Comparison of ENCODE assay signal across 1 cellular context in genomic region chr10:14954001-14954770, GRCh38.
TF ChIP-seq lines count a peak whose summit lies in the region.

Gene DCLRE1C, minus strand, starts transcription at chr10:14954096. Its CDS starts 86 bp downstream, at chr10:14954010.

TF ChIP-seq in HepG2, 621 proteins besides CTCF, POLR2A, EP300 and RAD21 (continued from another document and continues in another):
- TF ChIP-seq GRHL1 (CRISPR knock-in tag; conservative IDR thresholded peaks at IDR 0.05) (peak; percentile 69; the same call in 1 of the 2 replicates), ZNF383 (CRISPR knock-in tag; IDR thresholded peaks at IDR 0.05; ENCODE audit: borderline replicate concordance) (no peak), ZNF776 (CRISPR knock-in tag; IDR thresholded peaks at IDR 0.05) (no peak), HNRNPL (IDR thresholded peaks at IDR 0.05; ENCODE audit: low read depth, low read length) (peak; percentile 69; the same call in 1 of the 2 replicates), KLF9 (CRISPR knock-in tag; IDR thresholded peaks at IDR 0.05; ENCODE audit: low read depth) (peak; percentile 74; the same call in 1 of the 2 replicates), TERF1 (CRISPR knock-in tag; IDR thresholded peaks at IDR 0.05) (peak; percentile 97), REXO4 (CRISPR knock-in tag; IDR thresholded peaks at IDR 0.05; ENCODE audit: borderline replicate concordance) (peak; percentile 99), ZBTB2 (CRISPR knock-in tag; IDR thresholded peaks at IDR 0.05; ENCODE audit: low read depth) (peak; percentile 90; the same call in 1 of the 2 replicates), TGIF2 (CRISPR knock-in tag; IDR thresholded peaks at IDR 0.05) (peak; percentile 85; the same call in 1 of the 2 replicates), XRCC5 (optimal IDR thresholded peaks at IDR 0.05; ENCODE audit: low read length) (peak; percentile 77), KDM3A (CRISPR knock-in tag; IDR thresholded peaks at IDR 0.05; ENCODE audit: low read depth) (no peak), ZUFSP (CRISPR knock-in tag; IDR thresholded peaks at IDR 0.05; ENCODE audit: borderline replicate concordance) (no peak), ZBTB43 (CRISPR knock-in tag; conservative IDR thresholded peaks at IDR 0.05) (0 out of 2 replicates have a peak, but pooled peaks have one; percentile 75), GABPA (IDR thresholded peaks at IDR 0.05; ENCODE audit: low read depth, low read length) (peak; percentile 69), GABPA (CRISPR knock-in tag; IDR thresholded peaks at IDR 0.05; ENCODE audit: low read depth) (peak; percentile 91), ZNF777 (CRISPR knock-in tag; IDR thresholded peaks at IDR 0.05) (peak; percentile 54; the same call in 1 of the 2 replicates), ZNF317 (CRISPR knock-in tag; IDR thresholded peaks at IDR 0.05) (peak; percentile 82; the same call in 1 of the 2 replicates), ETS1 (CRISPR knock-in tag; IDR thresholded peaks at IDR 0.05) (no peak), NCOA1 (CRISPR knock-in tag; IDR thresholded peaks at IDR 0.05) (no peak; the same call in 1 of the 2 replicates), ZSCAN22 (CRISPR knock-in tag; IDR thresholded peaks at IDR 0.05) (no peak; the same call in 1 of the 2 replicates), MNT (IDR thresholded peaks at IDR 0.05) (peak; percentile 49), SNAPC5 (CRISPR knock-in tag; IDR thresholded peaks at IDR 0.05; ENCODE audit: borderline replicate concordance) (peak; percentile 97), SRF (IDR thresholded peaks at IDR 0.05; ENCODE audit: low read depth, low read length) (no peak), KLF6 (CRISPR knock-in tag; IDR thresholded peaks at IDR 0.05) (peak; percentile 94), ZNF547 (CRISPR knock-in tag; IDR thresholded peaks at IDR 0.05) (peak; percentile 96; the same call in 1 of the 2 replicates), ZNF577 (CRISPR knock-in tag; IDR thresholded peaks at IDR 0.05; ENCODE audit: borderline replicate concordance, low read depth) (no peak), ZNF792 (CRISPR knock-in tag; IDR thresholded peaks at IDR 0.05) (peak; percentile 78; the same call in 1 of the 2 replicates), CREM (IDR thresholded peaks at IDR 0.05) (peak; percentile 61; the same call in 1 of the 2 replicates), CREM (CRISPR knock-in tag; IDR thresholded peaks at IDR 0.05) (no peak), CENPT (CRISPR knock-in tag; IDR thresholded peaks at IDR 0.05; ENCODE audit: low read depth) (peak; percentile 98), CREB1 (IDR thresholded peaks at IDR 0.05) (0 out of 2 replicates have a peak, but pooled peaks have one; percentile 34), CREB1 (CRISPR knock-in tag; IDR thresholded peaks at IDR 0.05) (peak; percentile 79), RXRB (CRISPR knock-in tag; IDR thresholded peaks at IDR 0.05; ENCODE audit: borderline replicate concordance) (peak; percentile 59), MAF1 (CRISPR knock-in tag; IDR thresholded peaks at IDR 0.05; ENCODE audit: borderline replicate concordance) (no peak), CENPBD1 (CRISPR knock-in tag; IDR thresholded peaks at IDR 0.05; ENCODE audit: borderline replicate concordance, low read depth) (no peak), ZBTB49 (CRISPR knock-in tag; IDR thresholded peaks at IDR 0.05; ENCODE audit: borderline replicate concordance) (no peak), USF2 (IDR thresholded peaks at IDR 0.05; ENCODE audit: low read depth, low read length) (no peak), USF2 (CRISPR knock-in tag; IDR thresholded peaks at IDR 0.05; ENCODE audit: borderline replicate concordance) (no peak; the same call in 1 of the 2 replicates), ZNF780A (CRISPR knock-in tag; IDR thresholded peaks at IDR 0.05) (peak; percentile 97), BHLHE40 (IDR thresholded peaks at IDR 0.05; ENCODE audit: low read length) (peak; percentile 79), ZNF350 (CRISPR knock-in tag; IDR thresholded peaks at IDR 0.05; ENCODE audit: borderline replicate concordance, low read depth) (peak; percentile 95), NR1H2 (CRISPR knock-in tag; IDR thresholded peaks at IDR 0.05; ENCODE audit: borderline replicate concordance, low read depth) (no peak), NR2C2 (CRISPR knock-in tag; IDR thresholded peaks at IDR 0.05; ENCODE audit: borderline replicate concordance) (peak; percentile 59; the same call in 1 of the 2 replicates), MXD1 (CRISPR knock-in tag; IDR thresholded peaks at IDR 0.05) (peak; percentile 83), ELF3 (CRISPR knock-in tag; IDR thresholded peaks at IDR 0.05) (peak; percentile 93)
